25 cellular contexts compared by ENCODE assay signal in the genomic region with DNA sequence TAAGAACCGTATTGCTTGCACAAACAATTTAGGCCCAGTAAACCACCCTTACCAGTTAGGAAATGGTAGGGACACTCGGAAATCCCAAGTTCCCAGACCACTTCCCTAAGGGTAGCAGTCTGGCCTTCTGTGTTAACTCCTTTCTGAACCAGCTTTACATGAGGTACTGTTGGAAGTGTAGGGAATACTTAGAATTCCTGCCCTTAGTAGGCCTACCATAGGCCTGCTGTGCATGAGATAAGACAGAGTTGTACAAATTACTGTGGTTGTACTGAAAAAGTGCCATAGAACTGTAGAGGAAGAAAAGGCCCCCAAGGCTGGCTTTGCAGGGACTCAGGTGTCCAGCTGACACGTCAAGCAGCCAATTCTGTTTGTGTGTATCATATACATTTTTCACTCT.
"Had no signal": no experiment of that assay in that cellular context is flagged by ENCODE, and none has a peak within 500 bp of the region (broad histone marks: within the 10 kb centered on the region; RNA-seq: fewer than 3 reads in every experiment).

No MANE protein-coding gene starts in this region.

- H3K27ac ChIP-seq: body of pancreas, heart left ventricle, neural progenitor cell, skin epidermis, thoracic aorta, VCaP had no signal

- H3K9me3 Mint-ChIP-seq: activated CD4-positive, alpha-beta T cell treated with anti-CD3 and anti-CD28 coated beads, Interleukin-2, amount 10 ng/mL, durations not matched to agents 24 days and 14 days; activated CD8-positive, alpha-beta T cell treated with anti-CD3 and anti-CD28 coated beads for 36 hours; activated naive CD4-positive, alpha-beta T cell treated with anti-CD3 and anti-CD28 coated beads, Interleukin-2, amount 50 U/mL, for 72 hours; activated T-cell treated with anti-CD3 and anti-CD28 coated beads, Interleukin-2, amount 50 U/mL, for 72 hours; effector memory CD8-positive, alpha-beta T cell; immature natural killer cell; natural killer cell; neural progenitor cell; stimulated activated effector memory CD8-positive, alpha-beta T cell treated with anti-CD3 and anti-CD28 coated beads, Interleukin-12 subunit alpha, Interleukin-12 subunit beta, amount 100 ng/mL, for 72 hours; stimulated activated naive CD8-positive, alpha-beta T cell treated with anti-CD3 and anti-CD28 coated beads, Interleukin-15, Interleukin-2, amounts not matched to agents 100 ng/mL and 50 ng/mL, for 24 hours; T-helper 2 cell treated with Interferon-gamma antibody and Interleukin-4, amounts not matched to agents 5 μg/mL and 100 μg/mL, for 36 hours; type B pancreatic cell had no signal

- H2AFZ ChIP-seq: neural progenitor cell had no signal

- H3K4me2 ChIP-seq: neural progenitor cell had no signal

- H3K4me3 Mint-ChIP-seq: activated CD4-positive, alpha-beta T cell treated with anti-CD3 and anti-CD28 coated beads, Interleukin-2, amount 10 ng/mL, durations not matched to agents 24 days and 14 days; activated CD8-positive, alpha-beta T cell treated with anti-CD3 and anti-CD28 coated beads for 36 hours; effector memory CD8-positive, alpha-beta T cell; immature natural killer cell; natural killer cell; neural progenitor cell; stimulated activated effector memory CD8-positive, alpha-beta T cell treated with anti-CD3 and anti-CD28 coated beads, Interleukin-12 subunit alpha, Interleukin-12 subunit beta, amount 100 ng/mL, for 72 hours; stimulated activated naive CD8-positive, alpha-beta T cell treated with anti-CD3 and anti-CD28 coated beads, Interleukin-15, Interleukin-2, amounts not matched to agents 100 ng/mL and 50 ng/mL, for 24 hours; T-helper 2 cell treated with Interferon-gamma antibody and Interleukin-4, amounts not matched to agents 5 μg/mL and 100 μg/mL, for 36 hours; type B pancreatic cell had no signal

- H3K4me3 ChIP-seq: body of pancreas, heart left ventricle, neural progenitor cell, skin epidermis, thoracic aorta, uterus had no signal

- FAIRE-seq: endothelial cell of umbilical vein, TTC549 had no signal

- H3K27ac Mint-ChIP-seq: activated CD8-positive, alpha-beta T cell treated with anti-CD3 and anti-CD28 coated beads for 36 hours; activated T-cell treated with anti-CD3 and anti-CD28 coated beads, Interleukin-2, amount 50 U/mL, for 72 hours; neural progenitor cell; stimulated activated naive CD8-positive, alpha-beta T cell treated with anti-CD3 and anti-CD28 coated beads, Interleukin-15, Interleukin-2, amounts not matched to agents 100 ng/mL and 50 ng/mL, for 24 hours; T-helper 2 cell treated with Interferon-gamma antibody and Interleukin-4, amounts not matched to agents 5 μg/mL and 100 μg/mL, for 36 hours had no signal

- H3K4me1 ChIP-seq: uterus had no signal

- H3K36me3 Mint-ChIP-seq: natural killer cell had no signal

- H3K9ac ChIP-seq: neural progenitor cell had no signal

- H3K9me3 ChIP-seq: body of pancreas, heart left ventricle, thoracic aorta, uterus had no signal

- H3K27me3 ChIP-seq: body of pancreas, heart left ventricle, neural progenitor cell, uterus had no signal

- H3K36me3 ChIP-seq: uterus had no signal

- ATAC-seq: body of pancreas; effector memory CD8-positive, alpha-beta T cell; sciatic nerve had no signal

- DNase-seq: activated CD4-positive, alpha-beta T cell treated with anti-CD3 and anti-CD28 coated beads, Interleukin-2, amount 10 ng/mL, durations not matched to agents 24 days and 14 days; activated CD4-positive, CD25-positive, alpha-beta regulatory T cell treated with anti-CD3 and anti-CD28 coated beads, Interleukin-2, amount 50 U/mL, for 72 hours; activated CD8-positive, alpha-beta T cell treated with anti-CD3 and anti-CD28 coated beads for 36 hours; activated naive CD4-positive, alpha-beta T cell; body of pancreas; cortex of kidney; effector memory CD8-positive, alpha-beta T cell; heart left ventricle; immature natural killer cell; natural killer cell; T-helper 1 cell; uterus had no signal

- H3K27me3 Mint-ChIP-seq: activated CD4-positive, alpha-beta T cell treated with anti-CD3 and anti-CD28 coated beads, Interleukin-2, amount 10 ng/mL, durations not matched to agents 24 days and 14 days; activated CD8-positive, alpha-beta T cell treated with anti-CD3 and anti-CD28 coated beads for 36 hours; effector memory CD8-positive, alpha-beta T cell; stimulated activated naive CD8-positive, alpha-beta T cell treated with anti-CD3 and anti-CD28 coated beads, Interleukin-15, Interleukin-2, amounts not matched to agents 100 ng/mL and 50 ng/mL, for 24 hours; type B pancreatic cell had no signal
